In genomic region chr14:73312697-73313096, GRCh38 we compare ENCODE assay signal across 17 cellular contexts.
DNase-seq lines count a peak whose midpoint lies in the region; ATAC-seq and TF ChIP-seq lines count a peak whose summit lies in the region.
"Had no signal": no experiment of that assay in that cellular context is flagged by ENCODE, and none has a peak within 500 bp of the region (broad histone marks: within the 10 kb centered on the region; RNA-seq: fewer than 3 reads in every experiment).

No MANE protein-coding gene starts in this region.

- peaks cover 8% of the 10 kb centered on the region for H3K4me1 ChIP-seq in thymus (ENCODE audit: control insufficient read depth, insufficient read depth, low read length)

- no peaks in the 10 kb centered on the region for H3K36me3 Mint-ChIP-seq in activated CD8-positive, alpha-beta T cell treated with anti-CD3 and anti-CD28 coated beads, Interleukin-2, amount 10 ng/mL, durations not matched to agents 7 days and 5 days (ENCODE audit: low read depth)
- H3K36me3 Mint-ChIP-seq in activated CD8-positive, alpha-beta T cell treated with anti-CD3 and anti-CD28 coated beads for 36 hours (ENCODE audit: low read depth) = peaks cover 3% of the 10 kb centered on the region

- peak; percentile 39 for ATAC-seq in activated CD8-positive, alpha-beta T cell treated with anti-CD3 and anti-CD28 coated beads, Interleukin-2, amount 10 ng/mL, durations not matched to agents 7 days and 5 days
- no peak for ATAC-seq in activated CD8-positive, alpha-beta T cell treated with anti-CD3 and anti-CD28 coated beads for 36 hours
- ATAC-seq: GM12878, GM23338 had no signal

- H3K27ac Mint-ChIP-seq in activated CD8-positive, alpha-beta T cell treated with anti-CD3 and anti-CD28 coated beads, Interleukin-2, amount 10 ng/mL, durations not matched to agents 7 days and 5 days = no peak overlapping the region
- no peak overlapping the region for H3K27ac Mint-ChIP-seq in activated CD8-positive, alpha-beta T cell treated with anti-CD3 and anti-CD28 coated beads for 36 hours

- H3K27me3 ChIP-seq in thymus (ENCODE audit: control insufficient read depth, insufficient read depth) = no peaks in the 10 kb centered on the region
- H3K27me3 ChIP-seq: BLaER1 had no signal

- no peaks in the 10 kb centered on the region for H3K9me3 Mint-ChIP-seq in activated CD8-positive, alpha-beta T cell treated with anti-CD3 and anti-CD28 coated beads, Interleukin-2, amount 10 ng/mL, durations not matched to agents 7 days and 5 days (ENCODE audit: insufficient read depth)
- H3K9me3 Mint-ChIP-seq in activated CD8-positive, alpha-beta T cell treated with anti-CD3 and anti-CD28 coated beads for 36 hours = no peaks in the 10 kb centered on the region
- H3K9me3 Mint-ChIP-seq: CD4-positive, CD25-positive, alpha-beta regulatory T cell; GM23338 had no signal

- CTCF ChIA-PET in activated CD8-positive, alpha-beta T cell treated with anti-CD3 and anti-CD28 coated beads, Interleukin-2, amount 10 ng/mL, durations not matched to agents 7 days and 5 days (lab: Charles Lee) = interaction anchor here (3.6 kb wide), 1 partner anchor 18 kb away, joined by 15 read pairs; no protein-coding TSS in a partner anchor
- CTCF ChIA-PET in activated CD8-positive, alpha-beta T cell treated with anti-CD3 and anti-CD28 coated beads for 36 hours (lab: Charles Lee) = interaction anchor here (1.1 kb wide), 1 partner anchor 17 kb away, joined by 3 read pairs; no protein-coding TSS in a partner anchor

- H3K4me3 ChIP-seq in thymus (ENCODE audit: low read length) = no peak overlapping the region
- H3K4me3 ChIP-seq: BLaER1, GM12878, GM23338 had no signal

- intact Hi-C loops in activated CD8-positive, alpha-beta T cell treated with anti-CD3 and anti-CD28 coated beads for 36 hours (cut with micrococcal nuclease) = no loop called here

- DNase-seq in activated CD8-positive, alpha-beta T cell treated with anti-CD3 and anti-CD28 coated beads, Interleukin-2, amount 10 ng/mL, durations not matched to agents 7 days and 5 days = no peak
- no peak for DNase-seq in activated CD8-positive, alpha-beta T cell treated with anti-CD3 and anti-CD28 coated beads for 36 hours
- DNase-seq in SK-MEL-5 (ENCODE audit: low read depth, low spot score) (peak; percentile 48), foreskin melanocyte (peak; percentile 69), SW480 (ENCODE audit: low spot score) (no peak), NCI-H82 (lab: John Stamatoyannopoulos, UW) (no peak)
- DNase-seq in activated CD4-positive, alpha-beta T cell treated with anti-CD3 and anti-CD28 coated beads, Interleukin-2, amount 50 U/mL, for 4 hours = no peak
- DNase-seq: 8988T; AML-193; Calu3; CD4-positive, CD25-positive, alpha-beta regulatory T cell; DMS 273 treated with DMSO at 0.1 percent for 48 hours; H7 had no signal

- no peak overlapping the region for H3K4me3 Mint-ChIP-seq in activated CD8-positive, alpha-beta T cell treated with anti-CD3 and anti-CD28 coated beads, Interleukin-2, amount 10 ng/mL, durations not matched to agents 7 days and 5 days
- no peak overlapping the region for H3K4me3 Mint-ChIP-seq in activated CD8-positive, alpha-beta T cell treated with anti-CD3 and anti-CD28 coated beads for 36 hours
- H3K4me3 Mint-ChIP-seq: CD4-positive, CD25-positive, alpha-beta regulatory T cell; GM23338 had no signal

- H3K9me3 ChIP-seq in thymus (ENCODE audit: control insufficient read depth) = no peaks in the 10 kb centered on the region
- H3K9me3 ChIP-seq: BLaER1 had no signal

- POLR2A ChIA-PET in activated CD8-positive, alpha-beta T cell treated with anti-CD3 and anti-CD28 coated beads, Interleukin-2, amount 10 ng/mL, durations not matched to agents 7 days and 5 days (lab: Charles Lee) = no interaction called here
- POLR2A ChIA-PET in activated CD8-positive, alpha-beta T cell treated with anti-CD3 and anti-CD28 coated beads for 36 hours (lab: Charles Lee) = interaction anchor here (0.6 kb wide), 1 partner anchor 131 kb away, joined by 4 read pairs; no protein-coding TSS in a partner anchor

- H3K4me1 Mint-ChIP-seq in activated CD8-positive, alpha-beta T cell treated with anti-CD3 and anti-CD28 coated beads, Interleukin-2, amount 10 ng/mL, durations not matched to agents 7 days and 5 days (ENCODE audit: low read depth) = peaks cover 15% of the 10 kb centered on the region
- peaks cover 8% of the 10 kb centered on the region for H3K4me1 Mint-ChIP-seq in activated CD8-positive, alpha-beta T cell treated with anti-CD3 and anti-CD28 coated beads for 36 hours (ENCODE audit: low read depth)

- 37% methylated on average over 3 of the region's 3 CpGs for WGBS in thymus

- TF ChIP-seq CTCF in activated CD8-positive, alpha-beta T cell treated with anti-CD3 and anti-CD28 coated beads for 36 hours (IDR thresholded peaks at IDR 0.05) = no peak

- in situ Hi-C loops in SK-MEL-5 (cut with HindIII; ENCODE audit: low pct_unique_long_range_greater_than_20kb, low sequenced_read_pairs) = no loop called here

- no peaks in the 10 kb centered on the region for H3K36me3 ChIP-seq in thymus (ENCODE audit: control insufficient read depth, insufficient read depth)

- peak overlapping the region; percentile 15 for H3K27ac ChIP-seq in thymus (ENCODE audit: low read depth)
- H3K27ac ChIP-seq: BLaER1 had no signal

- H3K27me3 Mint-ChIP-seq in activated CD8-positive, alpha-beta T cell treated with anti-CD3 and anti-CD28 coated beads, Interleukin-2, amount 10 ng/mL, durations not matched to agents 7 days and 5 days (ENCODE audit: low read depth) = no peaks in the 10 kb centered on the region
- H3K27me3 Mint-ChIP-seq in activated CD8-positive, alpha-beta T cell treated with anti-CD3 and anti-CD28 coated beads for 36 hours = no peaks in the 10 kb centered on the region
- H3K27me3 Mint-ChIP-seq: CD4-positive, CD25-positive, alpha-beta regulatory T cell had no signal

Comparison
In these comparisons a context has a peak if more than half of its experiments do, and no peak if none do; other contexts are left out.
1. DNase-seq: peak in SK-MEL-5 (single experiment) and foreskin melanocyte (single experiment); none in activated CD8-positive, alpha-beta T cell treated with anti-CD3 and anti-CD28 coated beads, Interleukin-2, amount 10 ng/mL, durations not matched to agents 7 days and 5 days (single experiment), activated CD8-positive, alpha-beta T cell treated with anti-CD3 and anti-CD28 coated beads for 36 hours (single experiment), SW480 (single experiment), activated CD4-positive, alpha-beta T cell treated with anti-CD3 and anti-CD28 coated beads, Interleukin-2, amount 50 U/mL, for 4 hours (0 of 2) and NCI-H82 (single experiment).